ENCODE assay signal across 26 cellular contexts in genomic region chr11:26287067-26287518, GRCh38. TPM values are rescaled to one million over a fixed set of nuclear protein-coding genes. Genes with fewer than 3 reads are reported as not detected.
A peak's percentile ranks its signal among the peaks of the same experiment; 100 is the strongest.
DNase-seq lines count a peak whose midpoint lies in the region; ATAC-seq and TF ChIP-seq lines count a peak whose summit lies in the region.
"Had no signal": no experiment of that assay in that cellular context is flagged by ENCODE, and none has a peak within 500 bp of the region (broad histone marks: within the 10 kb centered on the region; RNA-seq: fewer than 3 reads in every experiment).

No MANE protein-coding gene starts in this region.

- no peak overlapping the region for H4K5ac ChIP-seq in IMR-90 (ENCODE audit: low read depth, low read length)

- H2AK5ac ChIP-seq in IMR-90 (ENCODE audit: low read depth, low read length), result no peak overlapping the region

- H3K79me1 ChIP-seq in IMR-90 (ENCODE audit: low read depth in 1 of 2, low read length in 2 of 2), result no peaks in the 10 kb centered on the region

- CTCF ChIA-PET in IMR-90 (lab: Yijun Ruan, JAX), result interaction anchor here (1.0 to 1.3 kb wide), 4 partner anchors 8 to 305 kb away, joined by 3 to 7 read pairs (median 6); no protein-coding TSS in a partner anchor

- 0 out of 2 replicates have a peak, but pooled peaks cover 3% of the 10 kb centered on the region for H3K9me1 ChIP-seq in IMR-90 (ENCODE audit: insufficient read depth, low read length)

- no peak for TF ChIP-seq RAD21 in IMR-90 (IDR thresholded peaks at IDR 0.05; ENCODE audit: low read length)

- no TSS peak for BruUV-seq in IMR-90 (replicated peaks; lab: Mats Ljungman, UMichigan)

- H3K23ac ChIP-seq in IMR-90 (ENCODE audit: low read depth, low read length), result no peak overlapping the region

- TF ChIP-seq POLR2A in IMR-90 (IDR thresholded peaks at IDR 0.05; ENCODE audit: low read depth, low read length), result no peak

- in situ Hi-C loops in IMR-90 (cut with MboI; ENCODE audit: low sequenced_read_pairs), result no loop called here

- H2AK9ac ChIP-seq in IMR-90 (replicated peaks; ENCODE audit: low read depth, low read length, poor library complexity), result no peak overlapping the region

- H3K36me3 ChIP-seq in IMR-90 (ENCODE audit: control insufficient read depth, insufficient read depth, low read length) (no peaks in the 10 kb centered on the region), skeletal muscle satellite cell (ENCODE audit: insufficient read depth, low read length) (no peaks in the 10 kb centered on the region)
- H3K36me3 ChIP-seq: Peyer's patch, SJCRH30, uterus had no signal

- H2BK20ac ChIP-seq in IMR-90 (ENCODE audit: low read depth, low read length), result no peak overlapping the region

- intact Hi-C loops in IMR-90 (cut with micrococcal nuclease), result loop anchor here (10.0 kb wide), 1 partner anchor 1198 kb away; no protein-coding TSS in a partner anchor

- no peak overlapping the region for H3K14ac ChIP-seq in IMR-90 (replicated peaks; ENCODE audit: low read depth, low read length)

- H3K4me1 ChIP-seq in IMR-90 (ENCODE audit: control insufficient read depth, insufficient read depth, low read length) (no peaks in the 10 kb centered on the region), skeletal muscle satellite cell (ENCODE audit: control insufficient read depth, insufficient read depth, low read length) (peaks cover 10% of the 10 kb centered on the region)
- H3K4me1 ChIP-seq: Peyer's patch, SJCRH30, uterus had no signal

- H3K9me3 ChIP-seq in IMR-90 (ENCODE audit: control insufficient read depth, insufficient read depth, low read length) (no peaks in the 10 kb centered on the region), skeletal muscle satellite cell (replicated peaks; ENCODE audit: low read length) (no peaks in the 10 kb centered on the region)
- H3K9me3 ChIP-seq: Peyer's patch, SJCRH30, uterus had no signal

- H2AFZ ChIP-seq in IMR-90 (replicated peaks; ENCODE audit: low read length, poor library complexity), result no peak overlapping the region

- no CpG with 5 or more reads among the region's 5 CpGs for whole genome bisulfite sequencing in IMR-90 (ENCODE audit: extremely low coverage in 2 of 2, insufficient read length in 1 of 2), 2 experiments

- H3K4me3 ChIP-seq in IMR-90 (ENCODE audit: insufficient read depth, low read depth, low read length) (no peak overlapping the region), foreskin fibroblast (ENCODE audit: low read depth in 1 of 2, low read length in 2 of 2) (no peak overlapping the region), skeletal muscle satellite cell (ENCODE audit: low read length) (no peak overlapping the region)
- H3K4me3 ChIP-seq: GM12878, Peyer's patch, SJCRH30, uterus had no signal

- no peak overlapping the region for H2BK15ac ChIP-seq in IMR-90 (ENCODE audit: low read depth, low read length)

- no peaks in the 10 kb centered on the region for H4K20me1 ChIP-seq in IMR-90 (ENCODE audit: insufficient read depth, low read length)

- peak; percentile 74 for ATAC-seq in IMR-90 (ENCODE audit: low read depth)
- no peak for ATAC-seq in HG02588 (IDR thresholded peaks at IDR 0.05; ENCODE audit: unreplicated experiment)
- ATAC-seq: activated naive CD4-positive, alpha-beta T cell treated with anti-CD3 and anti-CD28 coated beads, Interleukin-2, amount 50 U/mL, for 72 hours; activated T-helper 17 cell treated with anti-CD3 and anti-CD28 coated beads, Interleukin-2, amount 50 U/mL, for 72 hours; stimulated activated naive CD8-positive, alpha-beta T cell treated with anti-CD3 and anti-CD28 coated beads, Interleukin-15, amount 100 ng/mL, for 72 hours had no signal

- H2BK5ac ChIP-seq in IMR-90 (ENCODE audit: low read depth, low read length, poor library complexity, severe bottlenecking), result no peak overlapping the region

- no peak overlapping the region for H3K9ac ChIP-seq in IMR-90 (ENCODE audit: low read depth, low read length)
- H3K9ac ChIP-seq in skeletal muscle satellite cell (ENCODE audit: low read depth, low read length), result no peak overlapping the region

- no peak overlapping the region for H4K91ac ChIP-seq in IMR-90 (ENCODE audit: insufficient read depth, low read depth, low read length)

- no peak overlapping the region for H3K4ac ChIP-seq in IMR-90 (ENCODE audit: low read depth, low read length)

- H3K56ac ChIP-seq in IMR-90 (ENCODE audit: extremely low read depth, insufficient read depth, low read length), result no peak overlapping the region

- no peak overlapping the region for H2BK120ac ChIP-seq in IMR-90 (ENCODE audit: low read depth, low read length)

- no peak overlapping the region for H3K18ac ChIP-seq in IMR-90 (ENCODE audit: low read depth, low read length)

- DNase-seq in IMR-90, result peak; percentile 45
- peak; percentile 2 for DNase-seq in astrocyte of the hippocampus (ENCODE audit: low read depth, low spot score)
- DNase-seq in foreskin fibroblast, result peak; percentile 25 to 58
- no peak for DNase-seq in foreskin melanocyte
- no peak for DNase-seq in activated CD4-positive, alpha-beta T cell treated with anti-CD3 and anti-CD28 coated beads, Interleukin-2, amount 50 U/mL, for 48 hours
- DNase-seq: activated CD4-positive, alpha-beta memory T cell treated with anti-CD3 and anti-CD28 coated beads, Interleukin-2, amount 10 ng/mL, durations not matched to agents 7 days and 5 days; activated CD8-positive, alpha-beta memory T cell treated with anti-CD3 and anti-CD28 coated beads, Interleukin-2, amount 50 U/mL, for 48 hours; kidney glomerular epithelial cell; NCI-H1092; NCI-H187; NCI-H524 treated with DMSO at 0.1 percent for 48 hours; Peyer's patch; stimulated activated naive CD8-positive, alpha-beta T cell treated with anti-CD3 and anti-CD28 coated beads, Interleukin-15, amount 100 ng/mL, for 72 hours; T-helper 1 cell; uterus had no signal

- dilution Hi-C loops in IMR-90 (cut with HindIII; ENCODE audit: low sequenced_read_pairs, unreplicated experiment), result no loop called here

- TF ChIP-seq CTCF in IMR-90 (conservative IDR thresholded peaks at IDR 0.05; ENCODE audit: low read depth, low read length), result no peak
- TF ChIP-seq CTCF in foreskin fibroblast (IDR thresholded peaks at IDR 0.05; ENCODE audit: low read depth, low read length), result no peak

- POLR2A ChIA-PET in IMR-90 (lab: Charles Lee; ENCODE audit: unreplicated experiment), result no interaction called here

- no peak overlapping the region for H3K27ac ChIP-seq in IMR-90 (ENCODE audit: insufficient read depth, low read length)
- H3K27ac ChIP-seq: HL-60, Peyer's patch, SJCRH30, uterus had no signal

- H3K4me2 ChIP-seq in IMR-90 (ENCODE audit: low read depth, low read length) (peak overlapping the region; percentile 17; the same call in 1 of the 2 replicates), skeletal muscle satellite cell (ENCODE audit: low read length) (peak overlapping the region; percentile 60)

- H3K27me3 ChIP-seq in IMR-90 (ENCODE audit: control insufficient read depth, insufficient read depth, low read length) (no peaks in the 10 kb centered on the region), skeletal muscle satellite cell (ENCODE audit: control insufficient read depth, insufficient read depth, low read length) (no peaks in the 10 kb centered on the region)
- H3K27me3 ChIP-seq: Peyer's patch, SJCRH30, uterus had no signal

- no peak overlapping the region for H4K8ac ChIP-seq in IMR-90 (ENCODE audit: low read depth in 2 of 2, low read length in 2 of 2)

TF ChIP-seq in IMR-90, 13 proteins besides CTCF, POLR2A, EP300 and RAD21:
- peak; percentile 54; the same call in 1 of the 2 replicates for TF ChIP-seq CEBPB (IDR thresholded peaks at IDR 0.05; ENCODE audit: low read depth, low read length)
- TF ChIP-seq CHD1 (IDR thresholded peaks at IDR 0.05; ENCODE audit: low read depth, low read length), result no peak

RNA-seq across cellular contexts. Expression of gene ANO3, which starts 44.8 kb away (rescaled TPM):
- under 0.01 and 0.18 TPM in 2 replicates for total RNA-seq in IMR-90 (2012; rRNA removed)
- polyA plus RNA-seq in IMR-90 (2012; rRNA removed), result 0.01 and 0.02 TPM in 2 replicates
- polyA plus RNA-seq in IMR-90 (2012; cell fraction: cytosol; rRNA removed), result 0.01 TPM in 1 of 2 replicates, not detected in the other
- polyA plus RNA-seq in IMR-90 (2012; cell fraction: nucleus; rRNA removed; ENCODE audit: low replicate concordance), result 0.05 TPM in 1 of 2 replicates, not detected in the other
- total RNA-seq in skeletal muscle satellite cell (2012; rRNA removed), result 1.3 and 4.2 TPM in 2 replicates
- total RNA-seq: activated CD4-positive, alpha-beta memory T cell treated with anti-CD3 and anti-CD28 coated beads, Interleukin-2, amount 10 ng/mL, durations not matched to agents 7 days and 5 days; activated naive CD4-positive, alpha-beta T cell treated with anti-CD3 and anti-CD28 coated beads, Interleukin-2, amount 50 U/mL, for 72 hours; activated T-helper 17 cell treated with anti-CD3 and anti-CD28 coated beads, Interleukin-2, amount 50 U/mL, for 72 hours; Daoy; dermis blood vessel endothelial cell; myocyte; pulmonary artery endothelial cell had no signal

Comparison
In these comparisons a context has a peak if more than half of its experiments do, and no peak if none do; other contexts are left out.
1. DNase-seq: peak in IMR-90 (single experiment), astrocyte of the hippocampus (single experiment) and foreskin fibroblast (2 of 2); none in foreskin melanocyte (single experiment) and activated CD4-positive, alpha-beta T cell treated with anti-CD3 and anti-CD28 coated beads, Interleukin-2, amount 50 U/mL, for 48 hours (0 of 2).